In genomic region chr3:131432441-131432840, GRCh38 we compare ENCODE assay signal across 27 cellular contexts.
"Had no signal": no experiment of that assay in that cellular context is flagged by ENCODE, and none has a peak within 500 bp of the region (broad histone marks: within the 10 kb centered on the region; RNA-seq: fewer than 3 reads in every experiment).

No MANE protein-coding gene starts in this region.

- H3K9me3 Mint-ChIP-seq: natural killer cell treated with Interleukin-12 subunit alpha and Interleukin-12 subunit beta and Interleukin-15 and Interleukin-18, amount 100 ng/mL, for 72 hours; nephron progenitor cell; neural crest cell; stimulated activated effector memory CD8-positive, alpha-beta T cell treated with anti-CD3 and anti-CD28 coated beads, Interleukin-12 subunit alpha, Interleukin-12 subunit beta, amount 100 ng/mL, for 72 hours; stimulated activated naive CD8-positive, alpha-beta T cell treated with anti-CD3 and anti-CD28 coated beads, Interleukin-15, Interleukin-2, amounts not matched to agents 100 ng/mL and 50 ng/mL, for 24 hours had no signal

- DNase-seq: nephron progenitor cell; nucleus accumbens; pancreas; psoas muscle; right cardiac atrium; right lobe of liver; sigmoid colon; small intestine; stimulated activated CD4-positive, alpha-beta T cell treated with anti-CD3 and anti-CD28 coated beads, Interleukin-15, amount 100 ng/mL, for 24 hours; stimulated activated CD4-positive, alpha-beta T cell treated with anti-CD3 and anti-CD28 coated beads, Interleukin-2, amount 100 ng/mL, for 24 hours; stimulated activated CD4-positive, alpha-beta T cell treated with anti-CD3 and anti-CD28 coated beads, Interleukin-2, amount 100 ng/mL, for 48 hours; stimulated activated CD4-positive, alpha-beta T cell treated with anti-CD3 and anti-CD28 coated beads, Interleukin-4, amount 100 ng/mL, for 24 hours; stimulated activated naive B cell treated with anti-CD40 and anti-IgM and Interleukin-4, amounts not matched to agents 10 μg/mL and 1 μg/mL and 100 μg/mL, for 72 hours; stimulated activated naive CD4-positive, alpha-beta T cell treated with Interleukin-2 at 50 U/mL for 16 hours; stomach; thyroid gland; trophoblast cell had no signal

- H3K4me3 ChIP-seq: pancreas, psoas muscle, right lobe of liver, sigmoid colon, stomach, thoracic aorta, thyroid gland, tibial nerve, upper lobe of left lung, vagina had no signal

- H3K4me1 ChIP-seq: pancreas, psoas muscle, right lobe of liver, sigmoid colon, stomach, thyroid gland, tibial nerve, upper lobe of left lung, vagina had no signal

- H3K27ac Mint-ChIP-seq: natural killer cell treated with Interleukin-12 subunit alpha and Interleukin-12 subunit beta and Interleukin-15 and Interleukin-18, amount 100 ng/mL, for 72 hours; nephron progenitor cell; stimulated activated effector memory CD8-positive, alpha-beta T cell treated with anti-CD3 and anti-CD28 coated beads, Interleukin-12 subunit alpha, Interleukin-12 subunit beta, amount 100 ng/mL, for 72 hours; stimulated activated naive B cell treated with anti-CD40 and anti-IgM and Interleukin-4, amounts not matched to agents 10 μg/mL and 1 μg/mL and 100 μg/mL, for 72 hours; stimulated activated naive CD8-positive, alpha-beta T cell treated with anti-CD3 and anti-CD28 coated beads, Interleukin-15, Interleukin-2, amounts not matched to agents 100 ng/mL and 50 ng/mL, for 24 hours had no signal

- FAIRE-seq: pancreas, urothelium cell line had no signal

- H3K4me3 Mint-ChIP-seq: natural killer cell treated with Interleukin-12 subunit alpha and Interleukin-12 subunit beta and Interleukin-15 and Interleukin-18, amount 100 ng/mL, for 72 hours; nephron progenitor cell; neural crest cell; stimulated activated effector memory CD8-positive, alpha-beta T cell treated with anti-CD3 and anti-CD28 coated beads, Interleukin-12 subunit alpha, Interleukin-12 subunit beta, amount 100 ng/mL, for 72 hours; stimulated activated naive B cell treated with anti-CD40 and anti-IgM and Interleukin-4, amounts not matched to agents 10 μg/mL and 1 μg/mL and 100 μg/mL, for 72 hours; stimulated activated naive CD8-positive, alpha-beta T cell treated with anti-CD3 and anti-CD28 coated beads, Interleukin-15, Interleukin-2, amounts not matched to agents 100 ng/mL and 50 ng/mL, for 24 hours had no signal

- H3K36me3 Mint-ChIP-seq: natural killer cell treated with Interleukin-12 subunit alpha and Interleukin-12 subunit beta and Interleukin-15 and Interleukin-18, amount 100 ng/mL, for 72 hours; stimulated activated effector memory CD8-positive, alpha-beta T cell treated with anti-CD3 and anti-CD28 coated beads, Interleukin-12 subunit alpha, Interleukin-12 subunit beta, amount 100 ng/mL, for 72 hours had no signal

- H3K27me3 ChIP-seq: neutrophil, pancreas, right lobe of liver, sigmoid colon, stomach, thyroid gland, tibial nerve, upper lobe of left lung, vagina had no signal

- H3K36me3 ChIP-seq: neutrophil, pancreas, right lobe of liver, sigmoid colon, stomach, thoracic aorta, thyroid gland, tibial nerve, upper lobe of left lung, vagina had no signal

- H3K4me1 Mint-ChIP-seq: nephron progenitor cell; neural crest cell; stimulated activated effector memory CD8-positive, alpha-beta T cell treated with anti-CD3 and anti-CD28 coated beads, Interleukin-12 subunit alpha, Interleukin-12 subunit beta, amount 100 ng/mL, for 72 hours; stimulated activated naive B cell treated with anti-CD40 and anti-IgM and Interleukin-4, amounts not matched to agents 10 μg/mL and 1 μg/mL and 100 μg/mL, for 72 hours had no signal

- H3K9me3 ChIP-seq: neutrophil, pancreas, psoas muscle, right lobe of liver, sigmoid colon, stomach, thoracic aorta, thyroid gland, tibial nerve, upper lobe of left lung, vagina had no signal

- ATAC-seq: natural killer cell treated with Interleukin-12 subunit alpha and Interleukin-12 subunit beta and Interleukin-15 and Interleukin-18, amount 100 ng/mL, for 72 hours; pancreas; psoas muscle; right cardiac atrium; right lobe of liver; stimulated activated effector memory CD8-positive, alpha-beta T cell treated with anti-CD3 and anti-CD28 coated beads, Interleukin-12 subunit alpha, Interleukin-12 subunit beta, amount 100 ng/mL, for 72 hours; stimulated activated naive B cell treated with anti-CD40 and anti-IgM and Interleukin-4, amounts not matched to agents 10 μg/mL and 1 μg/mL and 100 μg/mL, for 72 hours had no signal

- H3K27ac ChIP-seq: neutrophil, pancreas, psoas muscle, right lobe of liver, sigmoid colon, stomach, thoracic aorta, thyroid gland, tibial nerve, vagina had no signal
